In the genomic region with DNA sequence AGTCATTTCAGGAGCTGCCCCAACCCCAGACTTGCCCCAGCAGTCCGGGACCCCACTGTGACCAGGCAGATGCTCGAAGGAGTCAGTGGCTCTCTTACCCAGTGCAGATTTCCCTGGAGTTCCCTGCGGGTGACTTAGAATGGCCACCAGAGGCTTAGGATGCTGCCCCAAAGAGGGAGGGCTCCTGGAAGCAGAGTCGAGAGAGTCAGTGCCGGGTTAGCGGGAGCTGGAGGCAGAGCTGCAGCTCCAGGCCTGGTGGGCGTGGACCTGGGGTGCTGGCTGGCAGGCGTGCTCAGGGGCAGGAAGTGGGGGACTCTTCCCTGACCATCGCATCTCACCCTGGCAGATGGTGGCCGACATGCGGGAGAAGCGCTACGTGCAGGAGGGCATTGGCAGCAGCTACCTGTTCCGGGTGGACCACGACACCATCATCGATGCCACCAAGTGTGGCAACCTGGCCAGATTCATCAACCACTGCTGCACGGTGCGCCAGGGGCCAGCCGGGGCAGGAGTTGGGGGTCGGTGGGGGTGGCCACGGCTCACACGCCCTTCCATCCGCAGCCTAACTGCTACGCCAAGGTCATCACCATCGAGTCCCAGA, we compare ENCODE assay signal across 15 cellular contexts.
"Had no signal": no experiment of that assay in that cellular context is flagged by ENCODE, and none has a peak within 500 bp of the region (broad histone marks: within the 10 kb centered on the region; RNA-seq: fewer than 3 reads in every experiment).

No MANE protein-coding gene starts in this region.

- H3K4me2 ChIP-seq: hepatocyte had no signal

- H3K4me3 Mint-ChIP-seq: activated naive CD8-positive, alpha-beta T cell treated with anti-CD3 and anti-CD28 coated beads, Interleukin-2, amount 50 U/mL, for 24 hours; naive thymus-derived CD8-positive, alpha-beta T cell had no signal

- H3K9me3 ChIP-seq: breast epithelium, neutrophil, upper lobe of left lung had no signal

- H3K9me3 Mint-ChIP-seq: activated naive CD8-positive, alpha-beta T cell treated with anti-CD3 and anti-CD28 coated beads, Interleukin-2, amount 50 U/mL, for 24 hours; naive thymus-derived CD8-positive, alpha-beta T cell had no signal

- H3K27ac ChIP-seq: hepatocyte, neutrophil, upper lobe of left lung had no signal

- ATAC-seq: activated naive CD8-positive, alpha-beta T cell treated with anti-CD3 and anti-CD28 coated beads, Interleukin-2, amount 50 U/mL, for 24 hours; naive thymus-derived CD8-positive, alpha-beta T cell; stimulated activated naive CD8-positive, alpha-beta T cell treated with anti-CD3 and anti-CD28 coated beads, Interleukin-15, Interleukin-2, amounts not matched to agents 100 U/mL and 50 U/mL, for 24 hours had no signal

- H3K27me3 Mint-ChIP-seq: activated naive CD8-positive, alpha-beta T cell treated with anti-CD3 and anti-CD28 coated beads, Interleukin-2, amount 50 U/mL, for 24 hours; naive thymus-derived CD8-positive, alpha-beta T cell had no signal

- H3K27ac Mint-ChIP-seq: activated naive CD8-positive, alpha-beta T cell treated with anti-CD3 and anti-CD28 coated beads, Interleukin-2, amount 50 U/mL, for 24 hours had no signal

- H3K4me3 ChIP-seq: breast epithelium, hepatocyte, skin epidermis, upper lobe of left lung had no signal

- H3K4me1 Mint-ChIP-seq: activated naive CD8-positive, alpha-beta T cell treated with anti-CD3 and anti-CD28 coated beads, Interleukin-2, amount 50 U/mL, for 24 hours had no signal

- H3K4me1 ChIP-seq: breast epithelium had no signal

- DNase-seq: activated CD4-positive, CD25-positive, alpha-beta regulatory T cell treated with anti-CD3 and anti-CD28 coated beads, Interleukin-2, amount 50 U/mL, for 72 hours; activated naive CD4-positive, alpha-beta T cell; activated naive CD8-positive, alpha-beta T cell treated with anti-CD3 and anti-CD28 coated beads, Interleukin-2, amount 50 U/mL, for 24 hours; activated T-cell treated with anti-CD3 and anti-CD28 coated beads for 4 hours; islet precursor cell; naive thymus-derived CD8-positive, alpha-beta T cell; stimulated activated CD4-positive, alpha-beta T cell treated with anti-CD3 and anti-CD28 coated beads, Interleukin-15, amount 100 ng/mL, for 24 hours; stimulated activated CD4-positive, alpha-beta T cell treated with anti-CD3 and anti-CD28 coated beads, Interleukin-4, amount 100 ng/mL, for 1 hour; stimulated activated naive CD8-positive, alpha-beta T cell treated with anti-CD3 and anti-CD28 coated beads, Interleukin-15, Interleukin-2, amounts not matched to agents 100 U/mL and 50 U/mL, for 24 hours; T1000; upper lobe of left lung had no signal

- H3K27me3 ChIP-seq: breast epithelium, hepatocyte, neutrophil, upper lobe of left lung had no signal
